1 cellular context compared by ENCODE assay signal in genomic region chr2:236167297-236168109, GRCh38.
TF ChIP-seq lines count a peak whose summit lies in the region.

No MANE protein-coding gene starts in this region.

TF ChIP-seq in HepG2, 621 proteins besides CTCF, POLR2A, EP300 and RAD21 (continued from another document and continues in another):
- TF ChIP-seq, protein P1, sequence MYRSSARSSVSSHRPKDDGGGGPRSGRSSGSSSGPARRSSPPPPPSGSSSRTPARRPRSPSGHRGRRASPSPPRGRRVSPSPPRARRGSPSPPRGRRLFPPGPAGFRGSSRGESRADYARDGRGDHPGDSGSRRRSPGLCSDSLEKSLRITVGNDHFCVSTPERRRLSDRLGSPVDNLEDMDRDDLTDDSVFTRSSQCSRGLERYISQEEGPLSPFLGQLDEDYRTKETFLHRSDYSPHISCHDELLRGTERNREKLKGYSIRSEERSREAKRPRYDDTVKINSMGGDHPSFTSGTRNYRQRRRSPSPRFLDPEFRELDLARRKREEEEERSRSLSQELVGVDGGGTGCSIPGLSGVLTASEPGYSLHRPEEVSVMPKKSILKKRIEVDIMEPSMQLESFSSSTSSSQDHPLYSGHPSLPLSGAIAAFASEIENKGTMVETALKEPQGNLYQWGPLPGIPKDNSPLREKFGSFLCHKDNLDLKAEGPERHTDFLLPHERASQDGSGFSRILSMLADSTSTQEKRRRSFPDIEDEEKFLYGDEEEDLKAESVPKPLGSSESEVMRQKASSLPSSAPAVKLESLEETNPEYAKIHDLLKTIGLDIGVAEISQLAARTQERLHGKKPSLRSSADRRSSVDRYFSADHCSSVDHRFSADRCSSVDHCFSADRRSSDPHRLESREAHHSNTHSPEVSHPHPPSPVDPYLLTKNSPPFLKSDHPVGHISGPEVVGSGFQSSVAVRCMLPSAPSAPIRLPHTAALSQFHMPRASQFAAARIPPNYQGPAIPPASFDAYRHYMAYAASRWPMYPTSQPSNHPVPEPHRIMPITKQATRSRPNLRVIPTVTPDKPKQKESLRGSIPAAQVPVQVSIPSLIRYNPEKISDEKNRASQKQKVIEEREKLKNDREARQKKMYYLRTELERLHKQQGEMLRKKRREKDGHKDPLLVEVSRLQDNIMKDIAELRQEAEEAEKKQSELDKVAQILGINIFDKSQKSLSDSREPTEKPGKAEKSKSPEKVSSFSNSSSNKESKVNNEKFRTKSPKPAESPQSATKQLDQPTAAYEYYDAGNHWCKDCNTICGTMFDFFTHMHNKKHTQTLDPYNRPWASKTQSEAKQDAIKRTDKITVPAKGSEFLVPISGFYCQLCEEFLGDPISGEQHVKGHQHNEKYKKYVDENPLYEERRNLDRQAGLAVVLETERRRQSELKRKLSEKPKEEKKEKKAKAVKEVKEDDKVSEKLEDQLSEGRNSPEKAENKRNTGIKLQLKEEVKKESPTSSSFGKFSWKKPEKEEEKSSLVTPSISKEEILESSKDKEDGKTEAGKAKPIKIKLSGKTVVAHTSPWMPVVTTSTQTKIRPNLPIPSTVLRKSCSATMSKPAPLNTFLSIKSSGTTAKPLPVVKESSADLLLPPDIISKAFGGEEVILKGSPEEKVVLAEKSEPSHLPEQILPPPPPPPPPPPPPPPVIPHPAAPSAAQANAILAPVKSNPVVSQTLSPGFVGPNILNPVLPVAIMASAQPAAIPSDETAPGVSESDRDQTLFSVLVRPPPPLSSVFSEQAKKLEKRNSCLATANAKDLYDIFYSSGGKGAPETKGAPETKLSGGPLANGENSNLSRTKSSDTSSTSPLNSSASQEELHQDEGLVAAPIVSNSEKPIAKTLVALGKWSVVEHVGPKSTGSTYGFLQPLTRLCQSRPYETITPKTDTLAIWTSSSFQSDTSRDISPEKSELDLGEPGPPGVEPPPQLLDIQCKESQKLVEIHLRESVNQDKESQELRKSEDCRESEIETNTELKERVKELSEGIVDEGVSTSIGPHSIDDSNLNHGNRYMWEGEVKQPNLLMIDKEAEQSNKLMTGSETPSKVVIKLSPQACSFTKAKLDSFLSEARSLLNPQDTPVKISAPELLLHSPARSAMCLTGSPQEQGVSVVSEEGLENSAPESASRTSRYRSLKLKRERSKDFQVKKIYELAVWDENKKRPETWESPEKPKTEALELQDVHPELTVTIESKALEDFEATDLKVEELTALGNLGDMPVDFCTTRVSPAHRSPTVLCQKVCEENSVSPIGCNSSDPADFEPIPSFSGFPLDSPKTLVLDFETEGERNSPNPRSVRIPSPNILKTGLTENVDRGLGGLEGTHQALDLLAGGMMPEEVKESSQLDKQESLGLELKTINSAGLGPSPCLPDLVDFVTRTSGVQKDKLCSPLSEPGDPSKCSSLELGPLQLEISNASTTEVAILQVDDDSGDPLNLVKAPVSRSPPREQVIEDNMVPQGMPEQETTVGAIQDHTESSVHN (CRISPR knock-in tag; IDR thresholded peaks at IDR 0.05): no peak
- TF ChIP-seq ZFP91 (CRISPR knock-in tag; IDR thresholded peaks at IDR 0.05; ENCODE audit: borderline replicate concordance) (no peak), ZNF232 (CRISPR knock-in tag; IDR thresholded peaks at IDR 0.05; ENCODE audit: borderline replicate concordance) (no peak), SP2 (CRISPR knock-in tag; IDR thresholded peaks at IDR 0.05) (no peak), ZNF292 (CRISPR knock-in tag; IDR thresholded peaks at IDR 0.05; ENCODE audit: borderline replicate concordance, low read depth) (no peak), KLF12 (CRISPR knock-in tag; IDR thresholded peaks at IDR 0.05; ENCODE audit: borderline replicate concordance) (no peak), ZNF703 (CRISPR knock-in tag; IDR thresholded peaks at IDR 0.05; ENCODE audit: borderline replicate concordance) (no peak), ZNF879 (CRISPR knock-in tag; IDR thresholded peaks at IDR 0.05) (no peak), PATZ1 (CRISPR knock-in tag; IDR thresholded peaks at IDR 0.05) (no peak), TGIF2 (CRISPR knock-in tag; IDR thresholded peaks at IDR 0.05) (no peak), KMT2A (CRISPR knock-in tag; IDR thresholded peaks at IDR 0.05) (0 out of 2 replicates have a peak, but pooled peaks have one; percentile 26), ZFP90 (CRISPR knock-in tag; IDR thresholded peaks at IDR 0.05; ENCODE audit: borderline replicate concordance) (peak; percentile 51; the same call in 1 of the 2 replicates), ZNF598 (CRISPR knock-in tag; IDR thresholded peaks at IDR 0.05; ENCODE audit: borderline replicate concordance) (no peak), ARNT2 (CRISPR knock-in tag; IDR thresholded peaks at IDR 0.05; ENCODE audit: low read depth) (no peak), SUZ12 (IDR thresholded peaks at IDR 0.05; ENCODE audit: low read depth, low read length) (0 out of 2 replicates have a peak, but pooled peaks have one; percentile 15), RNF219 (CRISPR knock-in tag; IDR thresholded peaks at IDR 0.05) (no peak), EEA1 (CRISPR knock-in tag; IDR thresholded peaks at IDR 0.05; ENCODE audit: borderline replicate concordance) (no peak), POLR2AphosphoS5 (IDR thresholded peaks at IDR 0.05; ENCODE audit: low read depth, low read length) (no peak), NRL (CRISPR knock-in tag; IDR thresholded peaks at IDR 0.05; ENCODE audit: borderline replicate concordance) (no peak), SMAD9 (CRISPR knock-in tag; IDR thresholded peaks at IDR 0.05) (no peak), REXO4 (CRISPR knock-in tag; IDR thresholded peaks at IDR 0.05; ENCODE audit: borderline replicate concordance) (no peak), ZNF687 (CRISPR knock-in tag; IDR thresholded peaks at IDR 0.05) (peak; percentile 77), CREB1 (IDR thresholded peaks at IDR 0.05) (no peak), CREB1 (CRISPR knock-in tag; IDR thresholded peaks at IDR 0.05) (no peak), ARNT (IDR thresholded peaks at IDR 0.05) (no peak), ZMYM2 (CRISPR knock-in tag; IDR thresholded peaks at IDR 0.05) (no peak)
- TF ChIP-seq, protein P2, sequence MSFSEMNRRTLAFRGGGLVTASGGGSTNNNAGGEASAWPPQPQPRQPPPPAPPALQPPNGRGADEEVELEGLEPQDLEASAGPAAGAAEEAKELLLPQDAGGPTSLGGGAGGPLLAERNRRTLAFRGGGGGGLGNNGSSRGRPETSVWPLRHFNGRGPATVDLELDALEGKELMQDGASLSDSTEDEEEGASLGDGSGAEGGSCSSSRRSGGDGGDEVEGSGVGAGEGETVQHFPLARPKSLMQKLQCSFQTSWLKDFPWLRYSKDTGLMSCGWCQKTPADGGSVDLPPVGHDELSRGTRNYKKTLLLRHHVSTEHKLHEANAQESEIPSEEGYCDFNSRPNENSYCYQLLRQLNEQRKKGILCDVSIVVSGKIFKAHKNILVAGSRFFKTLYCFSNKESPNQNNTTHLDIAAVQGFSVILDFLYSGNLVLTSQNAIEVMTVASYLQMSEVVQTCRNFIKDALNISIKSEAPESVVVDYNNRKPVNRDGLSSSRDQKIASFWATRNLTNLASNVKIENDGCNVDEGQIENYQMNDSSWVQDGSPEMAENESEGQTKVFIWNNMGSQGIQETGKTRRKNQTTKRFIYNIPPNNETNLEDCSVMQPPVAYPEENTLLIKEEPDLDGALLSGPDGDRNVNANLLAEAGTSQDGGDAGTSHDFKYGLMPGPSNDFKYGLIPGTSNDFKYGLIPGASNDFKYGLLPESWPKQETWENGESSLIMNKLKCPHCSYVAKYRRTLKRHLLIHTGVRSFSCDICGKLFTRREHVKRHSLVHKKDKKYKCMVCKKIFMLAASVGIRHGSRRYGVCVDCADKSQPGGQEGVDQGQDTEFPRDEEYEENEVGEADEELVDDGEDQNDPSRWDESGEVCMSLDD (CRISPR knock-in tag; IDR thresholded peaks at IDR 0.05; ENCODE audit: borderline replicate concordance): no peak
- TF ChIP-seq, protein P3, sequence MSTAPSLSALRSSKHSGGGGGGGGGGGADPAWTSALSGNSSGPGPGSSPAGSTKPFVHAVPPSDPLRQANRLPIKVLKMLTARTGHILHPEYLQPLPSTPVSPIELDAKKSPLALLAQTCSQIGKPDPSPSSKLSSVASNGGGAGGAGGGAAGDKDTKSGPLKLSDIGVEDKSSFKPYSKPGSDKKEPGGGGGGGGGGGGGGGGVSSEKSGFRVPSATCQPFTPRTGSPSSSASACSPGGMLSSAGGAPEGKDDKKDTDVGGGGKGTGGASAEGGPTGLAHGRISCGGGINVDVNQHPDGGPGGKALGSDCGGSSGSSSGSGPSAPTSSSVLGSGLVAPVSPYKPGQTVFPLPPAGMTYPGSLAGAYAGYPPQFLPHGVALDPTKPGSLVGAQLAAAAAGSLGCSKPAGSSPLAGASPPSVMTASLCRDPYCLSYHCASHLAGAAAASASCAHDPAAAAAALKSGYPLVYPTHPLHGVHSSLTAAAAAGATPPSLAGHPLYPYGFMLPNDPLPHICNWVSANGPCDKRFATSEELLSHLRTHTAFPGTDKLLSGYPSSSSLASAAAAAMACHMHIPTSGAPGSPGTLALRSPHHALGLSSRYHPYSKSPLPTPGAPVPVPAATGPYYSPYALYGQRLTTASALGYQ (CRISPR knock-in tag; IDR thresholded peaks at IDR 0.05): no peak
- TF ChIP-seq, protein P4, sequence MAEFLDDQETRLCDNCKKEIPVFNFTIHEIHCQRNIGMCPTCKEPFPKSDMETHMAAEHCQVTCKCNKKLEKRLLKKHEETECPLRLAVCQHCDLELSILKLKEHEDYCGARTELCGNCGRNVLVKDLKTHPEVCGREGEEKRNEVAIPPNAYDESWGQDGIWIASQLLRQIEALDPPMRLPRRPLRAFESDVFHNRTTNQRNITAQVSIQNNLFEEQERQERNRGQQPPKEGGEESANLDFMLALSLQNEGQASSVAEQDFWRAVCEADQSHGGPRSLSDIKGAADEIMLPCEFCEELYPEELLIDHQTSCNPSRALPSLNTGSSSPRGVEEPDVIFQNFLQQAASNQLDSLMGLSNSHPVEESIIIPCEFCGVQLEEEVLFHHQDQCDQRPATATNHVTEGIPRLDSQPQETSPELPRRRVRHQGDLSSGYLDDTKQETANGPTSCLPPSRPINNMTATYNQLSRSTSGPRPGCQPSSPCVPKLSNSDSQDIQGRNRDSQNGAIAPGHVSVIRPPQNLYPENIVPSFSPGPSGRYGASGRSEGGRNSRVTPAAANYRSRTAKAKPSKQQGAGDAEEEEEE (CRISPR knock-in tag; IDR thresholded peaks at IDR 0.05; ENCODE audit: borderline replicate concordance): no peak
